8 cellular contexts compared by ENCODE assay signal in the genomic region with DNA sequence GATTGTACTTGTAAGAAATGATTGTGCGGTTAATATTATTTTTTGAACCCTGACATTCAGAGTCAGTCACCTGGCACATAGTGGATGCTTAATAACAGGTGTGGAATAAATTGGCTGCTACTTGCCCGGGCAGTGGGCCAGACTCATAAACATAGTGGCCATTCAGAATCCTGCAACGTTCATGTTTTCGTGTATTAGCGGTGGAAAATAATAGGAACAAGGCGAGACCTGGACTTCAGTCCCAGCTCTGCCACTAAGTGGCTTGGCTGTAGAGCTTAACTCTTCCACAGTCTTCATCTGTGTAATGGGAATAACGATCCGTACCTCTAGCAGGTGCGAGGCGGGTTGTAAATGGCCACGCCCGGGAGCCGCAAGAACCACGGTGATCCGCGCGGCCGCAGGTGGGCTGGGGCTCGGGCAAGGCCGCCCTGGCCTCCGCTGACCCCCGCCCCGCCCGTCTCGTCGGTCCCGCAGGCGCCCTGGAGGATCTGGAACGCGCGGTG. TPM values are rescaled to one million over a fixed set of nuclear protein-coding genes. Genes with fewer than 3 reads are reported as not detected.
DNase-seq lines count a peak whose midpoint lies in the region; ATAC-seq and TF ChIP-seq lines count a peak whose summit lies in the region.

No MANE protein-coding gene starts in this region.

- H3K9me3 ChIP-seq in cardiac muscle cell (ENCODE audit: low read depth) (no peaks in the 10 kb centered on the region), OCI-LY1 (ENCODE audit: low read length) (no peaks in the 10 kb centered on the region), duodenal mucosa (ENCODE audit: control insufficient read depth in 1 of 2, low read length in 2 of 2) (no peaks in the 10 kb centered on the region)

- no peak overlapping the region for H2AFZ ChIP-seq in OCI-LY1 (ENCODE audit: low read length)

- H3K9me2 ChIP-seq in OCI-LY1 (ENCODE audit: low read depth, low read length): no peaks in the 10 kb centered on the region

- H3K4me3 Mint-ChIP-seq in naive thymus-derived CD8-positive, alpha-beta T cell: peak overlapping the region; percentile 83 to 99 (median 91)

- TF ChIP-seq CTCF in cardiac muscle cell (IDR thresholded peaks at IDR 0.05; ENCODE audit: low read depth, low read length) (no peak), OCI-LY1 (IDR thresholded peaks at IDR 0.05; ENCODE audit: low read length) (no peak)

- ATAC-seq in Right ventricle myocardium inferior: no peak
- ATAC-seq in naive thymus-derived CD8-positive, alpha-beta T cell: no peak
- ATAC-seq in HG02678 (IDR thresholded peaks at IDR 0.05; ENCODE audit: unreplicated experiment): no peak

- H3K4me1 Mint-ChIP-seq in naive thymus-derived CD8-positive, alpha-beta T cell: peaks cover 24 to 49% (median 37%) of the 10 kb centered on the region in 4 donors

- H3F3A ChIP-seq in OCI-LY1 (ENCODE audit: insufficient read depth, low read length): no peaks in the 10 kb centered on the region

- peak overlapping the region; percentile 60 for H3K4me2 ChIP-seq in OCI-LY1 (ENCODE audit: low read length)

- H3K27me3 ChIP-seq in cardiac muscle cell: no peaks in the 10 kb centered on the region
- H3K27me3 ChIP-seq in OCI-LY1 (ENCODE audit: insufficient read depth, low read length): no peaks in the 10 kb centered on the region
- H3K27me3 ChIP-seq in duodenal mucosa (ENCODE audit: control insufficient read depth in 1 of 2, insufficient read depth in 2 of 2, low read length in 2 of 2): no peaks in the 10 kb centered on the region

- H3K36me3 ChIP-seq in cardiac muscle cell (no peaks in the 10 kb centered on the region), OCI-LY1 (ENCODE audit: insufficient read depth, low read length) (no peaks in the 10 kb centered on the region; the same call in 1 of the 2 replicates), duodenal mucosa (ENCODE audit: control insufficient read depth in 1 of 2, insufficient read depth in 2 of 2, low read length in 2 of 2) (peaks cover 9 to 13% of the 10 kb centered on the region in 2 donors)

- intact Hi-C loops in Right ventricle myocardium inferior (cut with DNase I): no loop called here

- H3K36me3 Mint-ChIP-seq in naive thymus-derived CD8-positive, alpha-beta T cell: peaks cover 0 to 13% (median 0%) of the 10 kb centered on the region in 3 donors

- no peaks in the 10 kb centered on the region for H3K4me1 ChIP-seq in cardiac muscle cell (ENCODE audit: low read depth)
- H3K4me1 ChIP-seq in OCI-LY1 (ENCODE audit: insufficient read depth, low read length, severe bottlenecking): peaks cover 6% of the 10 kb centered on the region
- H3K4me1 ChIP-seq in duodenal mucosa (ENCODE audit: control insufficient read depth in 1 of 2, insufficient read depth in 2 of 2, low read length in 2 of 2): peaks cover 65 to 77% of the 10 kb centered on the region in 2 donors

- POLR2A ChIA-PET in naive thymus-derived CD8-positive, alpha-beta T cell (lab: Charles Lee): interaction anchor here (1.0 to 1.4 kb wide), 2 partner anchors 42 to 131 kb away, joined by 3 to 5 read pairs; a partner anchor contains a TSS

- peak overlapping the region; percentile 97 for H3K4me3 ChIP-seq in cardiac muscle cell
- peak overlapping the region; percentile 69 for H3K4me3 ChIP-seq in OCI-LY1 (ENCODE audit: low read depth, low read length, poor library complexity, severe bottlenecking)
- H3K4me3 ChIP-seq in duodenal mucosa (ENCODE audit: low read depth in 1 of 2, low read length in 2 of 2): peak overlapping the region; percentile 92 to 97

- H3K27me3 Mint-ChIP-seq in naive thymus-derived CD8-positive, alpha-beta T cell: no peaks in the 10 kb centered on the region

- peak overlapping the region; percentile 69 for H3K27ac ChIP-seq in cardiac muscle cell
- H3K27ac ChIP-seq in OCI-LY1 (ENCODE audit: low read depth, low read length, poor library complexity, severe bottlenecking): no peak overlapping the region
- peak overlapping the region; percentile 84 for H3K27ac ChIP-seq in duodenal mucosa (ENCODE audit: low read depth, low read length)

- H3K9ac ChIP-seq in OCI-LY1 (ENCODE audit: low read length) (peak overlapping the region; percentile 35), duodenal mucosa (ENCODE audit: low read depth in 1 of 2, low read length in 2 of 2) (peak overlapping the region; percentile 79 to 91)

- H3K27ac Mint-ChIP-seq in naive thymus-derived CD8-positive, alpha-beta T cell: peak overlapping the region; percentile 70 to 92 (median 88)

- no peaks in the 10 kb centered on the region for H4K20me1 ChIP-seq in OCI-LY1 (ENCODE audit: insufficient read depth, low read length)

- DNase-seq in cardiac muscle cell (ENCODE audit: low read depth in 1 of 2, low spot score in 1 of 2): no peak
- no peak for DNase-seq in Right ventricle myocardium inferior (ENCODE audit: missing footprints)
- no peak for DNase-seq in naive thymus-derived CD8-positive, alpha-beta T cell
- DNase-seq in NCI-H187 (lab: John Stamatoyannopoulos, UW): no peak
- DNase-seq in NOMO-1 (lab: John Stamatoyannopoulos, UW; ENCODE audit: unreplicated experiment in 2 of 2): no peak

- no peaks in the 10 kb centered on the region for H3K79me2 ChIP-seq in OCI-LY1 (ENCODE audit: insufficient read depth, low read length)

- no peaks in the 10 kb centered on the region for H3K9me3 Mint-ChIP-seq in naive thymus-derived CD8-positive, alpha-beta T cell

RNA-seq across cellular contexts. Expression of a gene that starts 0.8 kb away (rescaled TPM):
- total RNA-seq in cardiac muscle cell: 50.0 and 51.3 TPM in 2 replicates
- 34.9 and 41.1 TPM in 2 replicates for polyA plus RNA-seq in cardiac muscle cell
- total RNA-seq in Right ventricle myocardium inferior: 10.8 TPM
- total RNA-seq in naive thymus-derived CD8-positive, alpha-beta T cell: 10 to 100 TPM; 30.4 to 31.0 TPM
- polyA plus RNA-seq in naive thymus-derived CD8-positive, alpha-beta T cell: 10 to 100 TPM; 14.6 to 26.4 (median 15.0) TPM

RNA-seq across cellular contexts. Expression of a gene that starts 3.0 kb away (rescaled TPM):
- total RNA-seq in cardiac muscle cell (8.2 and 11.3 TPM in 2 replicates), Right ventricle myocardium inferior (0.92 TPM)
- 4.6 and 5.6 TPM in 2 replicates for polyA plus RNA-seq in cardiac muscle cell
- 1 to 10 TPM in 1 of 2 experiments, under 1 TPM in 1; 0.69 to 2.0 TPM for total RNA-seq in naive thymus-derived CD8-positive, alpha-beta T cell
- under 1 TPM; 0.19 to 0.41 (median 0.39) TPM for polyA plus RNA-seq in naive thymus-derived CD8-positive, alpha-beta T cell

RNA-seq across cellular contexts. Expression of a gene that starts 35.5 kb away (rescaled TPM):
- 22.0 and 25.2 TPM in 2 replicates for total RNA-seq in cardiac muscle cell
- polyA plus RNA-seq in cardiac muscle cell: 24.5 and 24.8 TPM in 2 replicates
- 24.9 TPM for total RNA-seq in Right ventricle myocardium inferior
- total RNA-seq in naive thymus-derived CD8-positive, alpha-beta T cell: 10 to 100 TPM; 14.9 to 15.6 TPM
- 1 to 10 TPM; 6.7 to 8.3 (median 6.7) TPM for polyA plus RNA-seq in naive thymus-derived CD8-positive, alpha-beta T cell

RNA-seq across cellular contexts. Expression of a gene that starts 42.0 kb away (rescaled TPM):
- total RNA-seq in cardiac muscle cell: 77.6 and 94.3 TPM in 2 replicates
- 117 and 124 TPM in 2 replicates for polyA plus RNA-seq in cardiac muscle cell
- total RNA-seq in Right ventricle myocardium inferior: 93.4 TPM
- total RNA-seq in naive thymus-derived CD8-positive, alpha-beta T cell: 100 to 1,000 TPM; 106 to 118 TPM
- 100 to 1,000 TPM; 121 to 138 (median 130) TPM for polyA plus RNA-seq in naive thymus-derived CD8-positive, alpha-beta T cell
